8 cellular contexts compared by ENCODE assay signal in genomic region chr6:157021267-157022021, GRCh38.
DNase-seq lines count a peak whose midpoint lies in the region; ATAC-seq and TF ChIP-seq lines count a peak whose summit lies in the region.

No MANE protein-coding gene starts in this region.

- peak overlapping the region; percentile 83 for H3K4me3 ChIP-seq in BE2C (ENCODE audit: low read depth, low read length)
- peak overlapping the region; percentile 63 for H3K4me3 ChIP-seq in colonic mucosa

- H3K9me3 ChIP-seq in BE2C (no peaks in the 10 kb centered on the region), colonic mucosa (no peaks in the 10 kb centered on the region)

- H3K9ac ChIP-seq in colonic mucosa (ENCODE audit: low read depth in 2 of 2, low read length in 2 of 2), result peak overlapping the region; percentile 83 to 92

- DNase-seq in BE2C (peak; percentile 90), NCI-H446 treated with DMSO at 0.1 percent for 48 hours (lab: John Stamatoyannopoulos, UW) (peak; percentile 56), colonic mucosa (peak; percentile 93), left lobe of liver (ENCODE audit: low spot score) (peak; percentile 94)
- peak; percentile 90 for DNase-seq in activated CD4-positive, alpha-beta T cell treated with anti-CD3 and anti-CD28 coated beads for 48 hours
- peak; percentile 87 to 88 for DNase-seq in stimulated activated CD4-positive, alpha-beta T cell treated with anti-CD3 and anti-CD28 coated beads, Interleukin-2, amount 100 ng/mL, for 24 hours

- peak overlapping the region; percentile 99 for H3K27ac ChIP-seq in colonic mucosa

- ATAC-seq in GM19025 (IDR thresholded peaks at IDR 0.05; ENCODE audit: low read depth, unreplicated experiment), result peak; percentile 78
- ATAC-seq in HG03196 (IDR thresholded peaks at IDR 0.05; ENCODE audit: unreplicated experiment), result peak; percentile 81
- peak; percentile 92 for ATAC-seq in left lobe of liver

- H3K4me1 ChIP-seq in BE2C, result peaks cover 22% of the 10 kb centered on the region
- no peaks in the 10 kb centered on the region for H3K4me1 ChIP-seq in colonic mucosa

- no peaks in the 10 kb centered on the region for H3K27me3 ChIP-seq in BE2C
- no peaks in the 10 kb centered on the region for H3K27me3 ChIP-seq in colonic mucosa

- H3K36me3 ChIP-seq in BE2C (no peaks in the 10 kb centered on the region), colonic mucosa (no peaks in the 10 kb centered on the region)

- TF ChIP-seq CTCF in BE2C (IDR thresholded peaks at IDR 0.05; ENCODE audit: low read depth, low read length), result peak; percentile 17; the same call in 1 of the 2 replicates
- TF ChIP-seq CTCF in colonic mucosa (IDR thresholded peaks at IDR 0.05), result peak; percentile 29

- intact Hi-C loops in colonic mucosa (cut with DNase I), result loop anchor here (5.0 kb wide), 1 partner anchor 334 kb away; no protein-coding TSS in a partner anchor

Comparison
In these comparisons a context has a peak if more than half of its experiments do, and no peak if none do; other contexts are left out.
1. Peak in every context shown above with its lines: DNase-seq, ATAC-seq, H3K4me3 ChIP-seq and H3K27ac ChIP-seq.